ENCODE assay signal across 18 cellular contexts in the genomic region with DNA sequence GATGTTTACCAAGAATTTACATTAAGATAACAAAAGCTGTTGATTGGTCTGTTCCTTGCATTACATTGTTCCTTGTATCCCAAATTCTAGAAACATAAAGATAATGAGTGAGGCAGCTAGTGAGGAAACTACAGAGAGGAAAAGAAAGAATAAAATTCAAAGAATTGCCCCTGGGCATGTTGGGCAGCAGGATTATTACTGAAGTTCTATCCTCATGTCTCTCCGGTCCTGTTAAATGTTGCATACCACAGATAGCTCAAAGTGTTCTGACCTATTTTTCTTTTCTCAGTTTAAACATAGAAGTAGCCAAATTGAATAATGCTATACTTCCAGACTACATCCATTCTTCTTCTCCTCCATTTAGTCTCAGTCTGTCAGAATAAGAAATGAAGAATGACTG. TPM values are rescaled to one million over a fixed set of nuclear protein-coding genes. Genes with fewer than 3 reads are reported as not detected.
A peak's percentile ranks its signal among the peaks of the same experiment; 100 is the strongest.
DNase-seq lines count a peak whose midpoint lies in the region; ATAC-seq and TF ChIP-seq lines count a peak whose summit lies in the region.
"Had no signal": no experiment of that assay in that cellular context is flagged by ENCODE, and none has a peak within 500 bp of the region (broad histone marks: within the 10 kb centered on the region; RNA-seq: fewer than 3 reads in every experiment).

No MANE protein-coding gene starts in this region.

- H3K36me3 ChIP-seq in A673 (ENCODE audit: insufficient read depth, low read length, poor library complexity, severe bottlenecking) = no peaks in the 10 kb centered on the region

- H3K4me3 Mint-ChIP-seq in HFFc6 (no peak overlapping the region), chondrocyte (ENCODE audit: unreplicated experiment) (no peak overlapping the region), osteocyte (ENCODE audit: unreplicated experiment) (no peak overlapping the region)
- H3K4me3 Mint-ChIP-seq in naive thymus-derived CD8-positive, alpha-beta T cell = no peak overlapping the region
- H3K4me3 Mint-ChIP-seq: CD4-positive, alpha-beta T cell had no signal

- intact Hi-C loops in A673 (cut with micrococcal nuclease; ENCODE audit: unreplicated experiment) = no loop called here

- no peak for ATAC-seq in naive thymus-derived CD8-positive, alpha-beta T cell
- ATAC-seq: GM12878, HCT116, HepG2 had no signal

- no peak overlapping the region for H3K27ac ChIP-seq in A673 (ENCODE audit: low read depth, low read length, poor library complexity, severe bottlenecking)
- H3K27ac ChIP-seq: C4-2B had no signal

- peaks cover 26% of the 10 kb centered on the region for H3K27me3 Mint-ChIP-seq in HFFc6 (ENCODE audit: insufficient read depth)
- H3K27me3 Mint-ChIP-seq in chondrocyte (ENCODE audit: low read depth) = no peaks in the 10 kb centered on the region
- peaks cover 14% of the 10 kb centered on the region for H3K27me3 Mint-ChIP-seq in osteocyte (ENCODE audit: unreplicated experiment)
- H3K27me3 Mint-ChIP-seq in naive thymus-derived CD8-positive, alpha-beta T cell = peaks cover 0 to 7% (median 5%) of the 10 kb centered on the region in 5 donors

- no peaks in the 10 kb centered on the region for H3K4me1 ChIP-seq in A673 (ENCODE audit: insufficient read depth, low read length, poor library complexity, severe bottlenecking)
- H3K4me1 ChIP-seq: Caco-2 had no signal

- POLR2A ChIA-PET in naive thymus-derived CD8-positive, alpha-beta T cell (lab: Charles Lee) = no interaction called here
- POLR2A ChIA-PET in A673 (lab: Charles Lee; ENCODE audit: low non-redundant PET) = no interaction called here

- no TSS peak for BruUV-seq in A673 (replicated peaks; lab: Mats Ljungman, UMichigan)

- H3K27me3 ChIP-seq in A673 (replicated peaks; ENCODE audit: insufficient read depth, low read depth, low read length, poor library complexity) = no peaks in the 10 kb centered on the region

- peaks cover 26% of the 10 kb centered on the region for H3K9me3 Mint-ChIP-seq in HFFc6
- peaks cover 11% of the 10 kb centered on the region for H3K9me3 Mint-ChIP-seq in chondrocyte (ENCODE audit: low read depth)
- H3K9me3 Mint-ChIP-seq in osteocyte (ENCODE audit: unreplicated experiment) = peaks cover 13% of the 10 kb centered on the region
- peaks cover 11 to 61% (median 37%) of the 10 kb centered on the region in 9 donors for H3K9me3 Mint-ChIP-seq in naive thymus-derived CD8-positive, alpha-beta T cell

- H3K4me1 Mint-ChIP-seq in HFFc6 (ENCODE audit: low read depth) (no peaks in the 10 kb centered on the region; the same call in 1 of the 2 replicates), chondrocyte (ENCODE audit: low read depth) (peaks cover 24% of the 10 kb centered on the region), osteocyte (ENCODE audit: unreplicated experiment) (peaks cover 14% of the 10 kb centered on the region)
- no peaks in the 10 kb centered on the region for H3K4me1 Mint-ChIP-seq in naive thymus-derived CD8-positive, alpha-beta T cell

- no peak overlapping the region for H3K4me3 ChIP-seq in A673 (ENCODE audit: low read depth, low read length, poor library complexity, severe bottlenecking)
- H3K4me3 ChIP-seq: GM12878 had no signal

- H3K36me3 Mint-ChIP-seq in HFFc6 (ENCODE audit: low read depth) (peaks cover 12% of the 10 kb centered on the region; the same call in 1 of the 2 replicates), chondrocyte (ENCODE audit: low read depth) (peaks cover 4% of the 10 kb centered on the region), osteocyte (ENCODE audit: unreplicated experiment) (peaks cover 2% of the 10 kb centered on the region)
- peaks cover 0 to 35% (median 11%) of the 10 kb centered on the region in 3 donors for H3K36me3 Mint-ChIP-seq in naive thymus-derived CD8-positive, alpha-beta T cell

- no peak overlapping the region; the same call in 1 of the 2 replicates for H3K27ac Mint-ChIP-seq in HFFc6
- peak overlapping the region; percentile 68 for H3K27ac Mint-ChIP-seq in chondrocyte (ENCODE audit: unreplicated experiment)
- H3K27ac Mint-ChIP-seq in osteocyte (ENCODE audit: unreplicated experiment) = peak overlapping the region; percentile 56
- no peak overlapping the region for H3K27ac Mint-ChIP-seq in naive thymus-derived CD8-positive, alpha-beta T cell
- H3K27ac Mint-ChIP-seq: CD4-positive, alpha-beta T cell had no signal

- peak; percentile 36 for DNase-seq in HFFc6
- DNase-seq in chondrocyte (ENCODE audit: low spot score) = no peak
- DNase-seq in osteocyte (ENCODE audit: extremely low spot score, unreplicated experiment) = no peak
- DNase-seq in D341Med (ENCODE audit: low spot score) = no peak
- no peak for DNase-seq in naive thymus-derived CD8-positive, alpha-beta T cell
- no peak for DNase-seq in effector CD8-positive, alpha-beta T cell (lab: John Stamatoyannopoulos, UW)
- no peak for DNase-seq in A673 (ENCODE audit: low spot score)
- DNase-seq: AML-193; Caco-2; CD4-positive, alpha-beta T cell; DMS153; DMS79; GOT3; H7 had no signal

- CTCF ChIA-PET in A673 (lab: Charles Lee) = no interaction called here

- H3K9me3 ChIP-seq in A673 (ENCODE audit: low read depth, low read length, poor library complexity, severe bottlenecking) = peaks cover 23% of the 10 kb centered on the region

- no peak for TF ChIP-seq CTCF in HFFc6 (IDR thresholded peaks at IDR 0.05)
- no peak for TF ChIP-seq CTCF in chondrocyte (IDR thresholded peaks at IDR 0.05)
- TF ChIP-seq CTCF in osteocyte (IDR thresholded peaks at IDR 0.05) = no peak
- TF ChIP-seq CTCF in A673 (conservative IDR thresholded peaks at IDR 0.05; ENCODE audit: low read depth, low read length) = no peak

RNA-seq across cellular contexts. Expression of a gene that starts 58.2 kb away (rescaled TPM):
- 100 to 1,000 TPM in 5 of 6 experiments, 10 to 100 TPM in 1; 98.1 to 111 (median 105) TPM for total RNA-seq in HFFc6 (2021; fragmentation: NEBNext Ultra II Directional; extraction: Animal tissue kit (Norgen Biotek cat#: 25700))
- 129 to 141 TPM (median 136 TPM) in 3 replicates for total RNA-seq in chondrocyte
- total RNA-seq in osteocyte = 118 and 127 TPM in 2 replicates
- total RNA-seq in naive thymus-derived CD8-positive, alpha-beta T cell = 10 to 100 TPM; 42.6 to 45.3 TPM
- 10 to 100 TPM; 17.1 to 28.7 (median 21.7) TPM for polyA plus RNA-seq in naive thymus-derived CD8-positive, alpha-beta T cell
- total RNA-seq in A673 (2021) = 124 and 127 TPM in 2 replicates

Comparison
In these comparisons a context has a peak if more than half of its experiments do, and no peak if none do; other contexts are left out.
1. H3K27ac Mint-ChIP-seq: peak in chondrocyte (single experiment) and osteocyte (single experiment); none in HFFc6 (single experiment) and naive thymus-derived CD8-positive, alpha-beta T cell (0 of 10).